ENCODE assay signal across 8 cellular contexts in the genomic region with DNA sequence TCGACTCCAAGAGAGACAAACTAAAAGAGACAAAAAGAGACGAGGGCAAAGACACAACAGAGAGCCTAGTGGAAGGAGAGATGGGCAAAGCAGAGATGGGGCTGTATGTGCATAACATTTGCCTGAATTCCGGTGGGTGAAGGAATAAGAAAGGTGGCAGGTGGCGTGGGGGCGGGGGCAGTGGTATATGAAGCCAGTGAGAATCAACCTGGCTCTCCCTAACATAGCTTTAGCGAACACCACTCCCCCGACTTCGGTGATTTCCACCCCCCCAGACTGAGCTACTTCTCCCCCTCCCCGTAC. TPM values are rescaled to one million over a fixed set of nuclear protein-coding genes. Genes with fewer than 3 reads are reported as not detected.
DNase-seq lines count a peak whose midpoint lies in the region; ATAC-seq, FAIRE-seq and TF ChIP-seq lines count a peak whose summit lies in the region.

No MANE protein-coding gene starts in this region.

- H3K27ac ChIP-seq in keratinocyte (ENCODE audit: control insufficient read depth, insufficient read depth, low read length), result no peak overlapping the region
- H3K27ac ChIP-seq in suprapubic skin, result peak overlapping the region; percentile 93

- no peaks in the 10 kb centered on the region for H3K9me1 ChIP-seq in keratinocyte (ENCODE audit: control insufficient read depth, extremely low read depth, insufficient read depth, low read length)

- no peak for TF ChIP-seq CTCF in keratinocyte (optimal IDR thresholded peaks at IDR 0.05 in 1 of 3, IDR thresholded peaks at IDR 0.05 in 1 of 3, conservative IDR thresholded peaks at IDR 0.05 in 1 of 3; ENCODE audit: extremely low read depth in 1 of 3, insufficient read depth in 2 of 3, low read length in 3 of 3)
- TF ChIP-seq CTCF in suprapubic skin (IDR thresholded peaks at IDR 0.05), result no peak
- TF ChIP-seq CTCF in GM13977 (IDR thresholded peaks at IDR 0.05; ENCODE audit: extremely low read depth, insufficient read depth, missing control alignments), result no peak

- H2AFZ ChIP-seq in keratinocyte (ENCODE audit: control insufficient read depth, low read length), result no peak overlapping the region

- no peak for ATAC-seq in activated CD8-positive, alpha-beta T cell treated with anti-CD3 and anti-CD28 coated beads, Interleukin-2, amount 10 ng/mL, durations not matched to agents 7 days and 5 days

- CTCF ChIA-PET in activated CD8-positive, alpha-beta T cell treated with anti-CD3 and anti-CD28 coated beads, Interleukin-2, amount 10 ng/mL, durations not matched to agents 7 days and 5 days (lab: Charles Lee), result interaction anchor here (0.9 to 6.7 kb wide), 8 partner anchors 10 to 230 kb away, joined by 3 to 45 read pairs (median 14); partner anchors contain the start of gene DDX20

- H3K4me1 Mint-ChIP-seq in T-helper 2 cell treated with Interferon-gamma antibody and Interleukin-4, amounts not matched to agents 5 μg/mL and 100 μg/mL, for 36 hours (ENCODE audit: low read depth), result peaks cover 20% of the 10 kb centered on the region
- peaks cover 24% of the 10 kb centered on the region for H3K4me1 Mint-ChIP-seq in activated CD8-positive, alpha-beta T cell treated with anti-CD3 and anti-CD28 coated beads, Interleukin-2, amount 10 ng/mL, durations not matched to agents 7 days and 5 days (ENCODE audit: low read depth)

- TF ChIP-seq POLR2A in suprapubic skin (IDR thresholded peaks at IDR 0.05), result no peak

- peak overlapping the region; percentile 45 for H3K27ac Mint-ChIP-seq in T-helper 2 cell treated with Interferon-gamma antibody and Interleukin-4, amounts not matched to agents 5 μg/mL and 100 μg/mL, for 36 hours
- H3K27ac Mint-ChIP-seq in activated CD8-positive, alpha-beta T cell treated with anti-CD3 and anti-CD28 coated beads, Interleukin-2, amount 10 ng/mL, durations not matched to agents 7 days and 5 days, result peak overlapping the region; percentile 14

- H3K4me3 ChIP-seq in keratinocyte (ENCODE audit: control insufficient read depth in 2 of 3, extremely low read depth in 1 of 3, insufficient read depth in 2 of 3, low read depth in 1 of 3, low read length in 3 of 3), result peak overlapping the region; percentile 61 to 88 (median 82)
- peak overlapping the region; percentile 72 for H3K4me3 ChIP-seq in suprapubic skin

- TF ChIP-seq EP300 in suprapubic skin (IDR thresholded peaks at IDR 0.05), result no peak

- dilution Hi-C loops in keratinocyte (cut with MboI; ENCODE audit: extremely low pct_ligation_motif_present, low sequenced_read_pairs), result no loop called here

- H3K27me3 ChIP-seq in keratinocyte (ENCODE audit: control insufficient read depth, extremely low read depth, insufficient read depth, low read length) (peaks cover 8% of the 10 kb centered on the region), suprapubic skin (no peaks in the 10 kb centered on the region)

- H3K27me3 Mint-ChIP-seq in T-helper 2 cell treated with Interferon-gamma antibody and Interleukin-4, amounts not matched to agents 5 μg/mL and 100 μg/mL, for 36 hours (ENCODE audit: low read depth), result peaks cover 40% of the 10 kb centered on the region
- H3K27me3 Mint-ChIP-seq in activated CD8-positive, alpha-beta T cell treated with anti-CD3 and anti-CD28 coated beads, Interleukin-2, amount 10 ng/mL, durations not matched to agents 7 days and 5 days (ENCODE audit: low read depth), result peaks cover 41% of the 10 kb centered on the region

- POLR2A ChIA-PET in activated CD8-positive, alpha-beta T cell treated with anti-CD3 and anti-CD28 coated beads, Interleukin-2, amount 10 ng/mL, durations not matched to agents 7 days and 5 days (lab: Charles Lee), result interaction anchor here (0.5 to 2.4 kb wide), 6 partner anchors 10 to 230 kb away, joined by 3 to 12 read pairs (median 4); no protein-coding TSS in a partner anchor

- H3K9me3 ChIP-seq in keratinocyte (ENCODE audit: control insufficient read depth, low read depth, low read length) (no peaks in the 10 kb centered on the region), suprapubic skin (no peaks in the 10 kb centered on the region)

- peaks cover 27% of the 10 kb centered on the region for H3K4me1 ChIP-seq in keratinocyte (ENCODE audit: control insufficient read depth, extremely low read depth, insufficient read depth, low read length)
- H3K4me1 ChIP-seq in suprapubic skin, result peaks cover 59% of the 10 kb centered on the region

- H3K79me2 ChIP-seq in keratinocyte (ENCODE audit: control insufficient read depth, insufficient read depth, low read length), result no peaks in the 10 kb centered on the region

- WGBS in suprapubic skin, result 11% methylated on average over 8 of the region's 9 CpGs

- no peaks in the 10 kb centered on the region for H3K9me3 Mint-ChIP-seq in T-helper 2 cell treated with Interferon-gamma antibody and Interleukin-4, amounts not matched to agents 5 μg/mL and 100 μg/mL, for 36 hours
- H3K9me3 Mint-ChIP-seq in activated CD8-positive, alpha-beta T cell treated with anti-CD3 and anti-CD28 coated beads, Interleukin-2, amount 10 ng/mL, durations not matched to agents 7 days and 5 days (ENCODE audit: insufficient read depth), result no peaks in the 10 kb centered on the region

- H3K4me3 Mint-ChIP-seq in T-helper 2 cell treated with Interferon-gamma antibody and Interleukin-4, amounts not matched to agents 5 μg/mL and 100 μg/mL, for 36 hours, result peak overlapping the region; percentile 72
- H3K4me3 Mint-ChIP-seq in activated CD8-positive, alpha-beta T cell treated with anti-CD3 and anti-CD28 coated beads, Interleukin-2, amount 10 ng/mL, durations not matched to agents 7 days and 5 days, result peak overlapping the region; percentile 80

- in situ Hi-C loops in GM13977 (cut with MboI; ENCODE audit: low pct_unique_long_range_greater_than_20kb, low sequenced_read_pairs, unreplicated experiment), result no loop called here

- H3K4me2 ChIP-seq in keratinocyte (ENCODE audit: control insufficient read depth, extremely low read depth, insufficient read depth, low read depth, low read length), result peak overlapping the region; percentile 94

- no peaks in the 10 kb centered on the region for H3K36me3 ChIP-seq in keratinocyte (ENCODE audit: control insufficient read depth in 2 of 2, extremely low read depth in 1 of 2, insufficient read depth in 2 of 2, low read length in 2 of 2)
- no peaks in the 10 kb centered on the region for H3K36me3 ChIP-seq in suprapubic skin

- FAIRE-seq in keratinocyte (lab: Jason Lieb, UNC), result no peak

- DNase-seq in T-helper 2 cell treated with Interferon-gamma antibody and Interleukin-4, amounts not matched to agents 5 μg/mL and 100 μg/mL, for 36 hours (ENCODE audit: low spot score), result no peak
- DNase-seq in T-helper 2 cell (no peak), keratinocyte (ENCODE audit: low read depth, low spot score) (no peak), suprapubic skin (ENCODE audit: low spot score in 2 of 2) (no peak), GM13977 (ENCODE audit: low spot score) (no peak), NCI-H524 treated with DMSO at 0.1 percent for 48 hours (lab: John Stamatoyannopoulos, UW) (no peak)
- DNase-seq in activated CD8-positive, alpha-beta T cell treated with anti-CD3 and anti-CD28 coated beads, Interleukin-2, amount 10 ng/mL, durations not matched to agents 7 days and 5 days, result no peak
- no peak for DNase-seq in stimulated activated CD4-positive, alpha-beta T cell treated with anti-CD3 and anti-CD28 coated beads, Interleukin-1b, Interleukin-23, amount 100 ng/mL, for 48 hours

- H3K36me3 Mint-ChIP-seq in T-helper 2 cell treated with Interferon-gamma antibody and Interleukin-4, amounts not matched to agents 5 μg/mL and 100 μg/mL, for 36 hours (ENCODE audit: low read depth), result no peaks in the 10 kb centered on the region
- H3K36me3 Mint-ChIP-seq in activated CD8-positive, alpha-beta T cell treated with anti-CD3 and anti-CD28 coated beads, Interleukin-2, amount 10 ng/mL, durations not matched to agents 7 days and 5 days (ENCODE audit: low read depth), result no peaks in the 10 kb centered on the region

- peak overlapping the region; percentile 83 for H3K9ac ChIP-seq in keratinocyte (ENCODE audit: control insufficient read depth, extremely low read depth, insufficient read depth, low read length)

- no peaks in the 10 kb centered on the region for H4K20me1 ChIP-seq in keratinocyte (ENCODE audit: control insufficient read depth, extremely low read depth, insufficient read depth, low read length)

RNA-seq across cellular contexts. Expression of gene INKA2, which starts 1.1 kb away (rescaled TPM):
- total RNA-seq in activated CD8-positive, alpha-beta T cell treated with anti-CD3 and anti-CD28 coated beads, Interleukin-2, amount 10 ng/mL, durations not matched to agents 7 days and 5 days, result 1 to 10 TPM; 4.1 to 4.3 TPM
- polyA plus RNA-seq in keratinocyte, result 1.8 to 2.8 TPM (median 2.7 TPM) in 3 replicates
- 1.2 TPM for polyA plus RNA-seq in keratinocyte (2011; ENCODE audit: low read depth)
- 1.7 and 2.0 TPM in 2 replicates for polyA plus RNA-seq in keratinocyte (2011; cell fraction: cytosol; rRNA removed)
- polyA plus RNA-seq in keratinocyte (2011; cell fraction: nucleus; rRNA removed), result 4.0 and 5.1 TPM in 2 replicates
- 1.8 and 2.2 TPM in 2 replicates for polyA plus RNA-seq in keratinocyte (2012; ENCODE audit: low replicate concordance)
- polyA minus RNA-seq in keratinocyte, result 0.93 to 6.4 TPM in 2 of 3 replicates, not detected in the other
- 1.9 TPM for polyA minus RNA-seq in keratinocyte (2011; cell fraction: cytosol; rRNA and poly(A)+ RNA removed)
- polyA minus RNA-seq in keratinocyte (2011; cell fraction: nucleus; rRNA and poly(A)+ RNA removed), result 1.8 and 3.2 TPM in 2 replicates
- 1 to 10 TPM; 4.1 to 7.3 (median 5.2) TPM for total RNA-seq in suprapubic skin

RNA-seq across cellular contexts. Expression of gene DDX20, which starts 17.6 kb away (rescaled TPM):
- total RNA-seq in activated CD8-positive, alpha-beta T cell treated with anti-CD3 and anti-CD28 coated beads, Interleukin-2, amount 10 ng/mL, durations not matched to agents 7 days and 5 days, result 10 to 100 TPM; 18.1 to 18.9 TPM
- 9.6 to 14.8 TPM (median 11.6 TPM) in 3 replicates for polyA plus RNA-seq in keratinocyte
- polyA plus RNA-seq in keratinocyte (2011; ENCODE audit: low read depth), result 5.7 TPM
- 6.6 and 13.6 TPM in 2 replicates for polyA plus RNA-seq in keratinocyte (2011; cell fraction: cytosol; rRNA removed)
- polyA plus RNA-seq in keratinocyte (2011; cell fraction: nucleus; rRNA removed), result 12.8 and 17.8 TPM in 2 replicates
- 6.2 and 10.7 TPM in 2 replicates for polyA plus RNA-seq in keratinocyte (2012; ENCODE audit: low replicate concordance)
- 3.6 to 15.5 TPM (median 9.4 TPM) in 3 replicates for polyA minus RNA-seq in keratinocyte
- 11.5 TPM for polyA minus RNA-seq in keratinocyte (2011; cell fraction: cytosol; rRNA and poly(A)+ RNA removed)
- polyA minus RNA-seq in keratinocyte (2011; cell fraction: nucleus; rRNA and poly(A)+ RNA removed), result 10.6 and 13.3 TPM in 2 replicates
- total RNA-seq in suprapubic skin, result 10 to 100 TPM; 16.0 to 25.0 (median 21.5) TPM
